1 cellular context compared by ENCODE assay signal in the genomic region with DNA sequence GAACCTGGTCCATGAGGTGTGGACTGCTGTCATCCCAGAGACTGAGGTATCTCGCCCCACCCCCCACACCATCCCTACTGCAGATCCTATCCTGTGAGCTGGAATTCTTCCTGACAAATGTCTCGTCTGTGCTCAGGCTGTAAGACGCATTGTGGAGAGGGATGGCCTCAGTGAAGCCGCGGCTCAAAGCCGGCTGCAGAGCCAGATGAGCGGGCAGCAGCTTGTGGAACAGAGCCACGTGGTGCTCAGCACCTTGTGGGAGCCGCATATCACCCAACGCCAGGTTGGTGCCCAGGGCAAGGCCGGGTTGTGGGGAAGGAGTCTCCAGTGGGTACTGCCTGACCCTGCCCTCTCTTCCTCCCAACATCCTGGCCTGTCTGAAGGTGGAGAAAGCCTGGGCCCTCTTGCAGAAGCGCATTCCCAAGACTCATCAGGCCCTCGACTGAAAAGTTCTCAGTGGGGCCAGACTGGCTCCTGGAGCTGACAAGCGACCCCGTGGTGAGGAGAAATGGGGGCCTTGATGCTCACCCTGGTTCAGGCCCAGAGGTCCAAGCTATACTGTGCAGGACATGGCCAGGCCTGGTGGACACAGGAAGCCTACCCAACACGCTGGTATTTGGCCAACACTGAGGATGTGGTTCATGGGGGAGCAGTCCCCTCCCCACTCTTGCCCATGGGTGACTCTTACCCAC.
TF ChIP-seq lines count a peak whose summit lies in the region.

No MANE protein-coding gene starts in this region.

TF ChIP-seq in endothelial cell of umbilical vein, 7 proteins besides CTCF, POLR2A, EP300 and RAD21:
- TF ChIP-seq MYC (IDR thresholded peaks at IDR 0.05; ENCODE audit: low read depth, low read length) (no peak), JUN (IDR thresholded peaks at IDR 0.05; ENCODE audit: borderline replicate concordance, insufficient read depth, insufficient read length, low read depth) (no peak), EZH2 (IDR thresholded peaks at IDR 0.05; ENCODE audit: borderline replicate concordance, low read depth, low read length, severe bottlenecking) (no peak), FOS (IDR thresholded peaks at IDR 0.05; ENCODE audit: borderline replicate concordance, insufficient read depth, low read length) (no peak), GATA2 (IDR thresholded peaks at IDR 0.05; ENCODE audit: insufficient read depth, insufficient read length, low read depth, low read length) (no peak)
- TF ChIP-seq, protein P1, sequence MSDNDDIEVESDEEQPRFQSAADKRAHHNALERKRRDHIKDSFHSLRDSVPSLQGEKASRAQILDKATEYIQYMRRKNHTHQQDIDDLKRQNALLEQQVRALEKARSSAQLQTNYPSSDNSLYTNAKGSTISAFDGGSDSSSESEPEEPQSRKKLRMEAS (IDR thresholded peaks at IDR 0.05; ENCODE audit: insufficient read depth, insufficient read length): no peak
